In the genomic region with DNA sequence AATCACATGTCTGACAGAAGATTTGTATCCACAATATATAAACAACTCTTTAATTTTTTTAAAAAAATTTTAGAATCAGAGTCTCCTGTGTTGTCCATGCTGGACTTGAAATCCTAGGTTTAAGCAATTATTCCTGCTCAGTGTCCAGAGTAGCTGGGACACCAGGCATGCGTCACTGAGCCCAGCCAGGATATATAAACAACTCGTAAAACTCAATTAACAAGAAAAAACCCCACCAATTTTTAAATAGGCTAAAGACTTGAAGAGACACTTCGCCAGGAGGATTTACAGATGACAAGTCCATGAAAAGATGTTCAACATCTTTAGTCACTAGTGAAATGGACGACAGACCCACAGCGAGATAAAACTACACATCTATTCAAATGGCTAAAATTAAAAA, we compare ENCODE assay signal across 14 cellular contexts. TPM values are rescaled to one million over a fixed set of nuclear protein-coding genes. Genes with fewer than 3 reads are reported as not detected.
DNase-seq lines count a peak whose midpoint lies in the region; ATAC-seq and TF ChIP-seq lines count a peak whose summit lies in the region.
"Had no signal": no experiment of that assay in that cellular context is flagged by ENCODE, and none has a peak within 500 bp of the region (broad histone marks: within the 10 kb centered on the region; RNA-seq: fewer than 3 reads in every experiment).

No MANE protein-coding gene starts in this region.

- POLR2A ChIA-PET in activated naive CD8-positive, alpha-beta T cell treated with anti-CD3 and anti-CD28 coated beads, Interleukin-2, amount 10 ng/mL, durations not matched to agents 7 days and 5 days (lab: Charles Lee) = no interaction called here

- no peaks in the 10 kb centered on the region for H3K9me3 Mint-ChIP-seq in activated naive CD8-positive, alpha-beta T cell treated with anti-CD3 and anti-CD28 coated beads, Interleukin-2, amount 10 ng/mL, durations not matched to agents 7 days and 5 days
- H3K9me3 Mint-ChIP-seq in activated naive CD8-positive, alpha-beta T cell treated with anti-CD3 and anti-CD28 coated beads for 36 hours = no peaks in the 10 kb centered on the region
- H3K9me3 Mint-ChIP-seq in immature natural killer cell = peaks cover 0 to 3% (median 0%) of the 10 kb centered on the region in 6 donors
- no peaks in the 10 kb centered on the region for H3K9me3 Mint-ChIP-seq in stimulated activated effector memory CD8-positive, alpha-beta T cell treated with anti-CD3 and anti-CD28 coated beads, Interleukin-12 subunit alpha, Interleukin-12 subunit beta, amount 100 ng/mL, for 72 hours
- H3K9me3 Mint-ChIP-seq: CD4-positive, alpha-beta memory T cell; H9 had no signal

- H3K4me3 Mint-ChIP-seq in activated naive CD8-positive, alpha-beta T cell treated with anti-CD3 and anti-CD28 coated beads, Interleukin-2, amount 10 ng/mL, durations not matched to agents 7 days and 5 days = peak overlapping the region; percentile 85
- H3K4me3 Mint-ChIP-seq in activated naive CD8-positive, alpha-beta T cell treated with anti-CD3 and anti-CD28 coated beads for 36 hours = no peak overlapping the region
- H3K4me3 Mint-ChIP-seq in immature natural killer cell = peak overlapping the region in 4 of 5 donors; percentile 13 to 92 (median 68)
- H3K4me3 Mint-ChIP-seq in stimulated activated effector memory CD8-positive, alpha-beta T cell treated with anti-CD3 and anti-CD28 coated beads, Interleukin-12 subunit alpha, Interleukin-12 subunit beta, amount 100 ng/mL, for 72 hours = no peak overlapping the region

- ATAC-seq in activated naive CD8-positive, alpha-beta T cell treated with anti-CD3 and anti-CD28 coated beads, Interleukin-2, amount 10 ng/mL, durations not matched to agents 7 days and 5 days (ENCODE audit: low read depth) = no peak
- no peak for ATAC-seq in stimulated activated effector memory CD8-positive, alpha-beta T cell treated with anti-CD3 and anti-CD28 coated beads, Interleukin-12 subunit alpha, Interleukin-12 subunit beta, amount 100 ng/mL, for 72 hours
- ATAC-seq in HG02588 (IDR thresholded peaks at IDR 0.05; ENCODE audit: unreplicated experiment) = no peak

- peaks cover 14% of the 10 kb centered on the region for H3K4me1 Mint-ChIP-seq in activated naive CD8-positive, alpha-beta T cell treated with anti-CD3 and anti-CD28 coated beads, Interleukin-2, amount 10 ng/mL, durations not matched to agents 7 days and 5 days
- peaks cover 19% of the 10 kb centered on the region for H3K4me1 Mint-ChIP-seq in activated naive CD8-positive, alpha-beta T cell treated with anti-CD3 and anti-CD28 coated beads for 36 hours
- peaks cover 9 to 16% of the 10 kb centered on the region in 2 donors for H3K4me1 Mint-ChIP-seq in immature natural killer cell
- peaks cover 20% of the 10 kb centered on the region for H3K4me1 Mint-ChIP-seq in stimulated activated effector memory CD8-positive, alpha-beta T cell treated with anti-CD3 and anti-CD28 coated beads, Interleukin-12 subunit alpha, Interleukin-12 subunit beta, amount 100 ng/mL, for 72 hours

- H3K27ac Mint-ChIP-seq in activated naive CD8-positive, alpha-beta T cell treated with anti-CD3 and anti-CD28 coated beads, Interleukin-2, amount 10 ng/mL, durations not matched to agents 7 days and 5 days = no peak overlapping the region
- no peak overlapping the region for H3K27ac Mint-ChIP-seq in activated naive CD8-positive, alpha-beta T cell treated with anti-CD3 and anti-CD28 coated beads for 36 hours
- H3K27ac Mint-ChIP-seq in immature natural killer cell = no peak overlapping the region
- H3K27ac Mint-ChIP-seq in stimulated activated effector memory CD8-positive, alpha-beta T cell treated with anti-CD3 and anti-CD28 coated beads, Interleukin-12 subunit alpha, Interleukin-12 subunit beta, amount 100 ng/mL, for 72 hours = no peak overlapping the region
- H3K27ac Mint-ChIP-seq: H9 had no signal

- in situ Hi-C loops in GM13976 (cut with MboI; ENCODE audit: low sequenced_read_pairs, unreplicated experiment) = no loop called here

- H3K27me3 Mint-ChIP-seq in activated naive CD8-positive, alpha-beta T cell treated with anti-CD3 and anti-CD28 coated beads, Interleukin-2, amount 10 ng/mL, durations not matched to agents 7 days and 5 days = peaks cover 64% of the 10 kb centered on the region
- H3K27me3 Mint-ChIP-seq in activated naive CD8-positive, alpha-beta T cell treated with anti-CD3 and anti-CD28 coated beads for 36 hours = peaks cover 69% of the 10 kb centered on the region
- peaks cover 10 to 24% (median 17%) of the 10 kb centered on the region in 3 donors for H3K27me3 Mint-ChIP-seq in immature natural killer cell (ENCODE audit: low read depth in 3 of 3)

- TF ChIP-seq CTCF in GM13976 (IDR thresholded peaks at IDR 0.05; ENCODE audit: borderline replicate concordance, control extremely low read depth, extremely low read depth, insufficient read depth, missing control alignments) = no peak

- no peaks in the 10 kb centered on the region for H3K36me3 Mint-ChIP-seq in activated naive CD8-positive, alpha-beta T cell treated with anti-CD3 and anti-CD28 coated beads, Interleukin-2, amount 10 ng/mL, durations not matched to agents 7 days and 5 days
- H3K36me3 Mint-ChIP-seq in activated naive CD8-positive, alpha-beta T cell treated with anti-CD3 and anti-CD28 coated beads for 36 hours = no peaks in the 10 kb centered on the region
- H3K36me3 Mint-ChIP-seq in immature natural killer cell = no peaks in the 10 kb centered on the region
- H3K36me3 Mint-ChIP-seq in stimulated activated effector memory CD8-positive, alpha-beta T cell treated with anti-CD3 and anti-CD28 coated beads, Interleukin-12 subunit alpha, Interleukin-12 subunit beta, amount 100 ng/mL, for 72 hours = peaks cover 4% of the 10 kb centered on the region

- no peak for DNase-seq in activated naive CD8-positive, alpha-beta T cell treated with anti-CD3 and anti-CD28 coated beads, Interleukin-2, amount 10 ng/mL, durations not matched to agents 7 days and 5 days
- no peak for DNase-seq in activated naive CD8-positive, alpha-beta T cell treated with anti-CD3 and anti-CD28 coated beads for 36 hours
- DNase-seq in M059J (ENCODE audit: low read depth) = peak; percentile 48
- DNase-seq in immature natural killer cell = no peak
- DNase-seq in GM13976 (ENCODE audit: low spot score) = no peak
- DNase-seq in stimulated activated effector memory CD8-positive, alpha-beta T cell treated with anti-CD3 and anti-CD28 coated beads, Interleukin-12 subunit alpha, Interleukin-12 subunit beta, amount 100 ng/mL, for 72 hours (ENCODE audit: low spot score in 2 of 2) = no peak
- DNase-seq: CD4-positive, alpha-beta memory T cell; H9; NCI-H1436 treated with DMSO at 0.1 percent for 48 hours; NCI-H2081; NCI-H524; OCI-M1; SJCRH30 had no signal

RNA-seq across cellular contexts. Expression of a gene that starts 2.0 kb away (rescaled TPM):
- 1 to 10 TPM in 1 of 2 experiments, under 1 TPM in 1; 0.96 to 1.3 TPM for total RNA-seq in activated naive CD8-positive, alpha-beta T cell treated with anti-CD3 and anti-CD28 coated beads, Interleukin-2, amount 10 ng/mL, durations not matched to agents 7 days and 5 days
- total RNA-seq in activated naive CD8-positive, alpha-beta T cell treated with anti-CD3 and anti-CD28 coated beads for 36 hours = under 1 TPM; 0.86 to 0.93 TPM
- 2.7 and 6.4 TPM in 2 replicates for total RNA-seq in M059J (2014; rRNA removed; shearing (Covaris generic))
- under 1 TPM in 2 of 3 donors, not detected in 1; 0.04 to 0.06 TPM for polyA plus RNA-seq in immature natural killer cell

Comparison
In these comparisons a context has a peak if more than half of its experiments do, and no peak if none do; other contexts are left out.
1. H3K4me3 Mint-ChIP-seq: peak in activated naive CD8-positive, alpha-beta T cell treated with anti-CD3 and anti-CD28 coated beads, Interleukin-2, amount 10 ng/mL, durations not matched to agents 7 days and 5 days (single experiment) and immature natural killer cell (4 of 5); none in activated naive CD8-positive, alpha-beta T cell treated with anti-CD3 and anti-CD28 coated beads for 36 hours (single experiment) and stimulated activated effector memory CD8-positive, alpha-beta T cell treated with anti-CD3 and anti-CD28 coated beads, Interleukin-12 subunit alpha, Interleukin-12 subunit beta, amount 100 ng/mL, for 72 hours (single experiment).